Comparison of ENCODE assay signal across 24 cellular contexts in genomic region chr7:88329532-88330463, GRCh38. TPM values are rescaled to one million over a fixed set of nuclear protein-coding genes. Genes with fewer than 3 reads are reported as not detected.
"Had no signal": no experiment of that assay in that cellular context is flagged by ENCODE, and none has a peak within 500 bp of the region (broad histone marks: within the 10 kb centered on the region; RNA-seq: fewer than 3 reads in every experiment).

No MANE protein-coding gene starts in this region.

- H3K36me3 Mint-ChIP-seq: activated CD8-positive, alpha-beta memory T cell treated with anti-CD3 and anti-CD28 coated beads, Interleukin-2, amount 10 ng/mL, durations not matched to agents 7 days and 5 days; immature natural killer cell; naive B cell; stimulated activated naive B cell treated with anti-CD40 and anti-IgM and Interleukin-4, amounts not matched to agents 10 μg/mL and 1 μg/mL and 100 μg/mL, for 72 hours; T-cell had no signal

- H3K9me3 ChIP-seq: body of pancreas, lower lobe of right lung, SJCRH30, tibial nerve had no signal

- H3K27ac ChIP-seq: body of pancreas, cardiac muscle cell, lower lobe of right lung, SJCRH30, VCaP had no signal

- H3K4me1 Mint-ChIP-seq: activated CD8-positive, alpha-beta memory T cell treated with anti-CD3 and anti-CD28 coated beads, Interleukin-2, amount 10 ng/mL, durations not matched to agents 7 days and 5 days; immature natural killer cell; naive B cell; stimulated activated naive B cell treated with anti-CD40 and anti-IgM and Interleukin-4, amounts not matched to agents 10 μg/mL and 1 μg/mL and 100 μg/mL, for 72 hours; T-cell had no signal

- H3K27me3 ChIP-seq: body of pancreas, cardiac muscle cell, SJCRH30, tibial nerve had no signal

- H3K4me1 ChIP-seq: body of pancreas, lower lobe of right lung, SJCRH30 had no signal

- H3K36me3 ChIP-seq: cardiac muscle cell, lower lobe of right lung, SJCRH30, tibial nerve had no signal

- H3K27ac Mint-ChIP-seq: activated CD4-positive, alpha-beta T cell treated with anti-CD3 and anti-CD28 coated beads, Interleukin-2, amount 10 ng/mL, durations not matched to agents 24 days and 14 days; activated CD8-positive, alpha-beta memory T cell treated with anti-CD3 and anti-CD28 coated beads, Interleukin-2, amount 10 ng/mL, durations not matched to agents 7 days and 5 days; activated CD8-positive, alpha-beta T cell treated with anti-CD3 and anti-CD28 coated beads for 36 hours; activated naive CD8-positive, alpha-beta T cell treated with anti-CD3 and anti-CD28 coated beads, Interleukin-2, amount 50 U/mL, for 24 hours; immature natural killer cell; stimulated activated naive B cell treated with anti-CD40 and anti-IgM and Interleukin-4, amounts not matched to agents 10 μg/mL and 1 μg/mL and 100 μg/mL, for 72 hours; T-cell; T-helper 2 cell treated with Interferon-gamma antibody and Interleukin-4, amounts not matched to agents 5 μg/mL and 100 μg/mL, for 36 hours had no signal

- ATAC-seq: activated CD4-positive, CD25-positive, alpha-beta regulatory T cell treated with anti-CD3 and anti-CD28 coated beads, Interleukin-2, amount 50 U/mL, for 24 hours; activated CD8-positive, alpha-beta memory T cell treated with anti-CD3 and anti-CD28 coated beads, Interleukin-2, amount 10 ng/mL, durations not matched to agents 7 days and 5 days; activated CD8-positive, alpha-beta T cell treated with anti-CD3 and anti-CD28 coated beads for 36 hours; activated naive CD8-positive, alpha-beta T cell treated with anti-CD3 and anti-CD28 coated beads, Interleukin-2, amount 50 U/mL, for 24 hours; body of pancreas; T-cell had no signal

- DNase-seq: activated CD4-positive, alpha-beta T cell treated with anti-CD3 and anti-CD28 coated beads, Interleukin-2, amount 10 ng/mL, durations not matched to agents 24 days and 14 days; activated CD8-positive, alpha-beta memory T cell treated with anti-CD3 and anti-CD28 coated beads, Interleukin-2, amount 10 ng/mL, durations not matched to agents 7 days and 5 days; activated CD8-positive, alpha-beta T cell treated with anti-CD3 and anti-CD28 coated beads for 36 hours; activated effector memory CD4-positive, alpha-beta T cell treated with anti-CD3 and anti-CD28 coated beads, Interleukin-2, amount 50 U/mL, for 16 hours; activated naive CD4-positive, alpha-beta T cell treated with anti-CD3 and anti-CD28 coated beads, Interleukin-2, amount 50 U/mL, for 16 hours; activated naive CD8-positive, alpha-beta T cell treated with anti-CD3 and anti-CD28 coated beads, Interleukin-2, amount 50 U/mL, for 24 hours; activated T-cell treated with anti-CD3 and anti-CD28 coated beads for 4 hours; body of pancreas; immature natural killer cell; kidney glomerular epithelial cell; lower lobe of right lung; naive B cell; SJCRH30; stimulated activated CD4-positive, alpha-beta T cell treated with anti-CD3 and anti-CD28 coated beads, Interleukin-1b, Interleukin-23, amount 100 ng/mL, for 48 hours; stimulated activated naive B cell treated with anti-CD40 and anti-IgM and Interleukin-4, amounts not matched to agents 10 μg/mL and 1 μg/mL and 100 μg/mL, for 72 hours; T-cell had no signal

- H3K4me3 ChIP-seq: body of pancreas, cardiac muscle cell, lower lobe of right lung, SJCRH30, tibial nerve had no signal

- FAIRE-seq: endometrium had no signal

- H3K4me3 Mint-ChIP-seq: activated CD4-positive, alpha-beta T cell treated with anti-CD3 and anti-CD28 coated beads, Interleukin-2, amount 10 ng/mL, durations not matched to agents 24 days and 14 days; activated CD8-positive, alpha-beta memory T cell treated with anti-CD3 and anti-CD28 coated beads, Interleukin-2, amount 10 ng/mL, durations not matched to agents 7 days and 5 days; activated CD8-positive, alpha-beta T cell treated with anti-CD3 and anti-CD28 coated beads for 36 hours; activated naive CD8-positive, alpha-beta T cell treated with anti-CD3 and anti-CD28 coated beads, Interleukin-2, amount 50 U/mL, for 24 hours; immature natural killer cell; naive B cell; stimulated activated naive B cell treated with anti-CD40 and anti-IgM and Interleukin-4, amounts not matched to agents 10 μg/mL and 1 μg/mL and 100 μg/mL, for 72 hours; T-cell; T-helper 2 cell treated with Interferon-gamma antibody and Interleukin-4, amounts not matched to agents 5 μg/mL and 100 μg/mL, for 36 hours had no signal

- H3K9me3 Mint-ChIP-seq: activated CD4-positive, alpha-beta T cell treated with anti-CD3 and anti-CD28 coated beads, Interleukin-2, amount 10 ng/mL, durations not matched to agents 24 days and 14 days; activated CD8-positive, alpha-beta T cell treated with anti-CD3 and anti-CD28 coated beads for 36 hours; activated naive CD8-positive, alpha-beta T cell treated with anti-CD3 and anti-CD28 coated beads, Interleukin-2, amount 50 U/mL, for 24 hours; T-helper 2 cell treated with Interferon-gamma antibody and Interleukin-4, amounts not matched to agents 5 μg/mL and 100 μg/mL, for 36 hours had no signal

RNA-seq across cellular contexts. Expression of gene STEAP4, which starts 23.1 kb away (rescaled TPM):
- total RNA-seq: activated CD8-positive, alpha-beta T cell treated with anti-CD3 and anti-CD28 coated beads for 36 hours; cardiac muscle cell; chondrocyte; SJCRH30 had no signal
- polyA plus RNA-seq: cardiac muscle cell, immature natural killer cell, neural cell had no signal
